ENCODE assay signal across 8 cellular contexts in genomic region chr19:41439441-41440222, GRCh38. TPM values are rescaled to one million over a fixed set of nuclear protein-coding genes. Genes with fewer than 3 reads are reported as not detected.
DNase-seq lines count a peak whose midpoint lies in the region; ATAC-seq, FAIRE-seq and TF ChIP-seq lines count a peak whose summit lies in the region.

TSS of gene DMAC2 (minus strand) at chr19:41439912. CDS start at chr19:41439899, 13 bp downstream.

- no peaks in the 10 kb centered on the region for H3K27me3 ChIP-seq in BLaER1 treated with 17β-estradiol and CSF1 and Interleukin-3, amounts not matched to agents 10 nM and 100 nM

- peak within 1 kb of the TSS; percentile 75 to 94 (median 84) for H3K4me2 ChIP-seq in BLaER1 treated with 17β-estradiol and CSF1 and Interleukin-3, amounts not matched to agents 10 nM and 100 nM

- POLR2A ChIA-PET in activated CD4-positive, alpha-beta T cell treated with anti-CD3 and anti-CD28 coated beads for 36 hours (lab: Charles Lee) = interaction anchor here (0.5 to 1.7 kb wide), 12 partner anchors 10 to 175 kb away, joined by 3 to 8 read pairs (median 5); partner anchors contain the start of genes B9D2 and HNRNPUL1

- peak; percentile 99 for FAIRE-seq in GM19239 (lab: Jason Lieb, UNC)

- H3K4me3 ChIP-seq in BLaER1 treated with 17β-estradiol and CSF1 and Interleukin-3, amounts not matched to agents 10 nM and 100 nM = peak within 1 kb of the TSS; percentile 61 to 83 (median 73)
- peak within 1 kb of the TSS; percentile 83 for H3K4me3 ChIP-seq in coronary artery

- peaks cover 18% of the 10 kb centered on the region for H3K4me1 Mint-ChIP-seq in activated CD4-positive, alpha-beta T cell treated with anti-CD3 and anti-CD28 coated beads for 36 hours

- peak within 1 kb of the TSS; percentile 70 to 96 (median 91) for H3K27ac ChIP-seq in BLaER1 treated with 17β-estradiol and CSF1 and Interleukin-3, amounts not matched to agents 10 nM and 100 nM
- peak within 1 kb of the TSS; percentile 84 to 95 for H3K27ac ChIP-seq in coronary artery

- peak within 1 kb of the TSS; percentile 2 for H3K27ac Mint-ChIP-seq in activated CD4-positive, alpha-beta T cell treated with anti-CD3 and anti-CD28 coated beads for 36 hours

- CTCF ChIA-PET in activated CD4-positive, alpha-beta T cell treated with anti-CD3 and anti-CD28 coated beads for 36 hours (lab: Charles Lee) = interaction anchor here (0.6 to 5.4 kb wide), 23 partner anchors 9 to 268 kb away, joined by 3 to 56 read pairs (median 5); partner anchors contain the start of genes B9D2, BCKDHA and CEACAM21

- H3K27me3 Mint-ChIP-seq in activated CD4-positive, alpha-beta T cell treated with anti-CD3 and anti-CD28 coated beads for 36 hours = peaks cover 2% of the 10 kb centered on the region

- no peaks in the 10 kb centered on the region for H3K9me3 Mint-ChIP-seq in activated CD4-positive, alpha-beta T cell treated with anti-CD3 and anti-CD28 coated beads for 36 hours (ENCODE audit: low read depth)

- H3K4me3 Mint-ChIP-seq in activated CD4-positive, alpha-beta T cell treated with anti-CD3 and anti-CD28 coated beads for 36 hours = no peak within 1 kb of the TSS

- peaks cover 10% of the 10 kb centered on the region for H3K36me3 Mint-ChIP-seq in activated CD4-positive, alpha-beta T cell treated with anti-CD3 and anti-CD28 coated beads for 36 hours (ENCODE audit: low read depth)

- peaks cover 0 to 8% (median 0%) of the 10 kb centered on the region in 11 experiments; a peak in 2 of 22 replicates for H4K20me1 ChIP-seq in BLaER1 treated with 17β-estradiol and CSF1 and Interleukin-3, amounts not matched to agents 10 nM and 100 nM

- peak within 1 kb of the TSS; percentile 80 to 93 (median 89) for H3K9ac ChIP-seq in BLaER1 treated with 17β-estradiol and CSF1 and Interleukin-3, amounts not matched to agents 10 nM and 100 nM

- no peaks in the 10 kb centered on the region for H3K9me3 ChIP-seq in BLaER1 treated with 17β-estradiol and CSF1 and Interleukin-3, amounts not matched to agents 10 nM and 100 nM (replicated peaks in 1 of 11)

- TF ChIP-seq CTCF in coronary artery (IDR thresholded peaks at IDR 0.05) = no peak

- H3K4me1 ChIP-seq in BLaER1 treated with 17β-estradiol and CSF1 and Interleukin-3, amounts not matched to agents 10 nM and 100 nM = peaks cover 24 to 53% (median 42%) of the 10 kb centered on the region in 10 experiments

- ATAC-seq in HG03457 (IDR thresholded peaks at IDR 0.05; ENCODE audit: unreplicated experiment) (peak; percentile 70), left colon (peak; percentile 89)
- ATAC-seq in activated CD4-positive, alpha-beta T cell treated with anti-CD3 and anti-CD28 coated beads for 36 hours = peak; percentile 97

- intact Hi-C loops in activated CD4-positive, alpha-beta T cell treated with anti-CD3 and anti-CD28 coated beads for 36 hours (cut with DNase I, micrococcal nuclease) = loop anchor here (1.0 to 5.0 kb wide), 8 partner anchors 42 to 420 kb away; partner anchors contain the start of genes B9D2 (in 2 of the 2), BCKDHA (in 2 of the 2), EXOSC5 (in 2 of the 2) and CCDC97 (in 1 of the 2)
- intact Hi-C loops in left colon (cut with DNase I, micrococcal nuclease) = no loop called here

- peak; percentile 91 for DNase-seq in GM19239 (ENCODE audit: insufficient read length, low spot score)
- peak; percentile 99 to 100 for DNase-seq in NCI-H524 (lab: John Stamatoyannopoulos, UW)
- DNase-seq in activated CD4-positive, alpha-beta T cell treated with anti-CD3 and anti-CD28 coated beads for 36 hours = peak; percentile 98
- DNase-seq in coronary artery (ENCODE audit: low spot score) = peak; percentile 98
- DNase-seq in left colon = peak; percentile 98 to 99
- peak; percentile 98 for DNase-seq in stimulated activated CD4-positive, alpha-beta T cell treated with anti-CD3 and anti-CD28 coated beads, Interleukin-1b, Interleukin-23, amount 100 ng/mL, for 48 hours

- peaks cover 17 to 34% (median 24%) of the 10 kb centered on the region in 11 experiments; a peak in 21 of 22 replicates for H3K36me3 ChIP-seq in BLaER1 treated with 17β-estradiol and CSF1 and Interleukin-3, amounts not matched to agents 10 nM and 100 nM

RNA-seq across cellular contexts. Expression of gene DMAC2, which starts in this region (rescaled TPM):
- total RNA-seq in activated CD4-positive, alpha-beta T cell treated with anti-CD3 and anti-CD28 coated beads for 36 hours = 10 to 100 TPM; 52.5 to 66.3 TPM
- 10 to 100 TPM; 43.6 to 48.9 TPM for total RNA-seq in left colon

Comparison
In these comparisons a context has a peak if more than half of its experiments do, and no peak if none do; other contexts are left out.
1. Peak in every context shown above with its lines: DNase-seq, ATAC-seq, H3K4me3 ChIP-seq and H3K27ac ChIP-seq.
2. intact Hi-C loops: an anchor here in activated CD4-positive, alpha-beta T cell treated with anti-CD3 and anti-CD28 coated beads for 36 hours (1.0 to 5.0 kb wide); none called in left colon.